In the genomic region with DNA sequence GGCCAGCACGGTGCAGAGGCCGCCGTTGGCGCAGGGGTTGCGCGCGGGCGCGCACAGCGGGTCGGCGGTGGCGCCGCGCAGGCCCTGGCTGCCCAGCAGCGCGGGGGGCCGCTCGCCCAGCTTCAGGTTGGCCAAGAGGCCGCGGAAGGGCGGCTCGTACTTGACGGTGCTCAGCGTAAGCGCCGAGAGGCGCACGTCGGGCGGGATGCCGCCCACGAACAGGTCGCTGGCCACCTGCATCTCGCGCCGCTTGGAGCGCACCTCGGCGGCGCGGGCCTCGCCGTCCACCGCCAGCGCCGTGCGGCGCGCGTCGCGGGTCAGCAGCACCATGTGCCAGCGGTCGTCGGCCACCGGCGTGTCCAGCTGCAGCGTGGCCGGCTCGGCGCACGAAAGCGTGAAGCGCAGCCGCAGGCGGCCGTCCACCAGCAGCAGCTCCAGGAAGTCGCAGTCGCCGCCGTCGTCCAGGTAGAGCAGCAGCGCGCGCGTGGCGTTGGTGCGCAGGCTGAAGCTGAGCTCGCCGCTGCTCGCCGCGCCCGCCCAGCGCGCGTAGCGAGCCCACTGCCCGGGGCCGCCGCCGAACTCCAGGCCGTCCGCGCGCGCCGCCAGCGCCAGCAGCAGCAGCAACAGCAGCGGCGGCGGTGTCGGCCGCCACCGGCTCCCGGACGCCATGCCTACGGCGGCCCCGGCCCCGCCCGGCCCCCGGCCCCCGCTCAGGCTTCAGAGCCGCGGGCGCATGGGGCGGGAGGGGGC, we compare ENCODE assay signal across 9 cellular contexts. TPM values are rescaled to one million over a fixed set of nuclear protein-coding genes. Genes with fewer than 3 reads are reported as not detected.
DNase-seq lines count a peak whose midpoint lies in the region; ATAC-seq and TF ChIP-seq lines count a peak whose summit lies in the region.
"Had no signal": no experiment of that assay in that cellular context is flagged by ENCODE, and none has a peak within 500 bp of the region (broad histone marks: within the 10 kb centered on the region; RNA-seq: fewer than 3 reads in every experiment).

No MANE protein-coding gene starts in this region.

- H3K27me3 ChIP-seq in GM23248 (replicated peaks; ENCODE audit: insufficient read depth): peaks cover 79% of the 10 kb centered on the region

- H4K20me1 ChIP-seq in GM23248 (ENCODE audit: insufficient read depth): no peaks in the 10 kb centered on the region

- no peaks in the 10 kb centered on the region for H3K9me2 ChIP-seq in GM23248 (ENCODE audit: insufficient read depth)

- H3F3A ChIP-seq in GM23248 (ENCODE audit: insufficient read depth): no peaks in the 10 kb centered on the region

- H3K4me3 ChIP-seq in GM23248: no peak overlapping the region

- in situ Hi-C loops in GM23248 (cut with MboI): no loop called here

- H3K79me2 ChIP-seq in GM23248 (ENCODE audit: insufficient read depth): no peaks in the 10 kb centered on the region

- peak; percentile 13; the same call in 1 of the 2 replicates for TF ChIP-seq CTCF in 22Rv1 (IDR thresholded peaks at IDR 0.05)
- TF ChIP-seq CTCF in GM10266 (IDR thresholded peaks at IDR 0.05; ENCODE audit: control insufficient read depth, insufficient read depth, low read depth, missing control alignments): no peak

- no peaks in the 10 kb centered on the region for H3K4me1 ChIP-seq in GM23248 (ENCODE audit: insufficient read depth)

- 2 to 4% methylated on average over 65 to 84 of the region's 119 CpGs for WGBS in GM23248 (ENCODE audit: low coverage in 1 of 2, low lambda C conversion rate in 2 of 2, missing lambda C conversion rate in 2 of 2), 2 experiments

- no peaks in the 10 kb centered on the region for H3K9me3 ChIP-seq in GM23248 (ENCODE audit: low read depth)

- H3K4me2 ChIP-seq in GM23248 (ENCODE audit: unreplicated experiment): no peak overlapping the region

- no peaks in the 10 kb centered on the region for H3K36me3 ChIP-seq in GM23248 (ENCODE audit: low read depth)

- DNase-seq in GM23248 (peak; percentile 56), astrocyte of the hippocampus (ENCODE audit: low read depth, low spot score) (peak; percentile 82), iris pigment epithelial cell (ENCODE audit: low read depth) (peak; percentile 63), NCI-H1694 treated with DMSO at 0.1 percent for 48 hours (lab: John Stamatoyannopoulos, UW) (no peak), GM10266 (ENCODE audit: extremely low spot score) (no peak), HCEC 1CT (no peak)
- DNase-seq: NCI-H526 treated with DMSO at 0.1 percent for 48 hours had no signal

- ATAC-seq in HG02610 (IDR thresholded peaks at IDR 0.05; ENCODE audit: unreplicated experiment): no peak

- no peak overlapping the region for H2AFZ ChIP-seq in GM23248

- no peak overlapping the region for H3K9ac ChIP-seq in GM23248

- no peak overlapping the region for H3K27ac ChIP-seq in 22Rv1
- H3K27ac ChIP-seq in GM23248: no peak overlapping the region

RNA-seq across cellular contexts. Expression of gene NRXN2, which starts 9.8 kb away (rescaled TPM):
- total RNA-seq in GM23248 (2014; rRNA removed; shearing (Covaris generic)): 0.51 and 5.6 TPM in 2 replicates
- 0.48 and 1.1 TPM in 2 replicates for polyA plus RNA-seq in GM23248 (2016; fragmentation: Nextera tagmentation; extraction: Ambion mirVana)

RNA-seq across cellular contexts. Expression of gene RASGRP2, which starts 30.7 kb away (rescaled TPM):
- total RNA-seq in GM23248 (2014; rRNA removed; shearing (Covaris generic)): not detected in 2 replicates
- 0.61 and 0.68 TPM in 2 replicates for polyA plus RNA-seq in GM23248 (2016; fragmentation: Nextera tagmentation; extraction: Ambion mirVana)

RNA-seq across cellular contexts. Expression of gene PYGM, which starts 46.6 kb away (rescaled TPM):
- not detected in 2 replicates for total RNA-seq in GM23248 (2014; rRNA removed; shearing (Covaris generic))
- polyA plus RNA-seq in GM23248 (2016; fragmentation: Nextera tagmentation; extraction: Ambion mirVana): not detected in 2 replicates

Comparison
In these comparisons a context has a peak if more than half of its experiments do, and no peak if none do; other contexts are left out.
1. DNase-seq: peak in GM23248 (single experiment), astrocyte of the hippocampus (single experiment) and iris pigment epithelial cell (single experiment); none in NCI-H1694 treated with DMSO at 0.1 percent for 48 hours (single experiment), GM10266 (single experiment) and HCEC 1CT (single experiment).